In genomic region chr3:117101697-117102096, GRCh38 we compare ENCODE assay signal across 17 cellular contexts.
DNase-seq lines count a peak whose midpoint lies in the region; FAIRE-seq and TF ChIP-seq lines count a peak whose summit lies in the region.
"Had no signal": no experiment of that assay in that cellular context is flagged by ENCODE, and none has a peak within 500 bp of the region (broad histone marks: within the 10 kb centered on the region; RNA-seq: fewer than 3 reads in every experiment).

No MANE protein-coding gene starts in this region.

- no peak for TF ChIP-seq POLR2A in H54 (IDR thresholded peaks at IDR 0.05; ENCODE audit: low read depth, low read length)

- H3K4me3 ChIP-seq in foreskin fibroblast (ENCODE audit: low read depth in 1 of 2, low read length in 2 of 2), result no peak overlapping the region
- H3K4me3 ChIP-seq: GM23248 had no signal

- no peak for FAIRE-seq in H54 (lab: Jason Lieb, UNC)
- FAIRE-seq: D721Med, G401.6, GM12891, GM19239 had no signal

- TF ChIP-seq CTCF in foreskin fibroblast (IDR thresholded peaks at IDR 0.05; ENCODE audit: low read depth, low read length), result no peak

- DNase-seq in amniotic epithelial cell (ENCODE audit: low read depth) (peak; percentile 9), fibroblast of gingiva (ENCODE audit: low read depth) (peak; percentile 45), foreskin fibroblast (peak; percentile 64 to 83), H54 (ENCODE audit: insufficient read length, low spot score) (no peak), mucosa of gallbladder (ENCODE audit: low spot score) (no peak), NCI-H1105 (lab: John Stamatoyannopoulos, UW) (no peak)
- DNase-seq: BE2C; C1 segment of cervical spinal cord; CD4-positive, CD25-positive, alpha-beta regulatory T cell; CD8-positive, alpha-beta memory T cell; COR-L47; GM23248; HFFc6 had no signal

Comparison
In these comparisons a context has a peak if more than half of its experiments do, and no peak if none do; other contexts are left out.
1. DNase-seq: peak in amniotic epithelial cell (single experiment), fibroblast of gingiva (single experiment) and foreskin fibroblast (2 of 2); none in H54 (single experiment), mucosa of gallbladder (single experiment) and NCI-H1105 (single experiment).